Comparison of ENCODE assay signal across 21 cellular contexts in the genomic region with DNA sequence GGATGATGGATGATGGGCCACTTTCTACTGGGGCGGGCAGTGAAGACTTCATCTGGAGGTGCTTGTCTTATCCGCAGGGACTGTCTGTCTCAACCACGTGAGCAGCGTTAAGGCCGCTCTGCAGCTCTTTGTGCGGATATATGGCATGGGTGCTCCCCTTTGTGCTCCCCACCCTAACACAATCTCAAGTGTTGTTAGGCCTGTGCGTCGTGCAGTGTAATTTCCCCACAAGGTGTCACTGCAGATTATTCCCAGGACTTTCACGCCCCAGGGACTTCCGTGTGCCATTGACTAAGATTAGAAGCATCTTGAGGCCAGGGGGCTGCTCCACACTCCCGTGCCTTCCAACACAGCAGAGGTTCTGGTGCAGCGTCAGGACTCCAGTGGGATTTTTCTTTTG.
DNase-seq lines count a peak whose midpoint lies in the region; ATAC-seq and TF ChIP-seq lines count a peak whose summit lies in the region.
"Had no signal": no experiment of that assay in that cellular context is flagged by ENCODE, and none has a peak within 500 bp of the region (broad histone marks: within the 10 kb centered on the region; RNA-seq: fewer than 3 reads in every experiment).

No MANE protein-coding gene starts in this region.

- H3K4me3 Mint-ChIP-seq in HFFc6 (no peak overlapping the region), chondrocyte (ENCODE audit: unreplicated experiment) (no peak overlapping the region)
- no peak overlapping the region for H3K4me3 Mint-ChIP-seq in effector memory CD8-positive, alpha-beta T cell
- H3K4me3 Mint-ChIP-seq: CD14-positive monocyte, GM23338 had no signal

- 99% methylated on average over 8 of the region's 12 CpGs for WGBS in SK-N-SH (ENCODE audit: low lambda C conversion rate)
- WGBS in trophoblast cell (ENCODE audit: extremely low coverage, insufficient coverage, insufficient read length) = no CpG with 5 or more reads among the region's 12 CpGs

- no peak overlapping the region for H3K4ac ChIP-seq in trophoblast cell (ENCODE audit: low read depth, low read length)

- no peaks in the 10 kb centered on the region for H3K9me2 ChIP-seq in SK-N-SH

- POLR2A ChIA-PET in SK-N-SH (lab: Yijun Ruan, JAX) = no interaction called here

- no peaks in the 10 kb centered on the region for H3K79me1 ChIP-seq in trophoblast cell (ENCODE audit: low read length)

- H3K9me3 ChIP-seq in SK-N-SH (no peaks in the 10 kb centered on the region), trophoblast cell (ENCODE audit: insufficient read depth, low read depth, low read length) (peaks cover 2% of the 10 kb centered on the region)
- H3K9me3 ChIP-seq: MG63, SJSA1 had no signal

- H3K4me2 ChIP-seq in SK-N-SH (no peak overlapping the region), trophoblast cell (ENCODE audit: low read length) (no peak overlapping the region)
- H3K4me2 ChIP-seq: GM23338 had no signal

- peaks cover 4% of the 10 kb centered on the region; the same call in 1 of the 2 replicates for H3K36me3 Mint-ChIP-seq in HFFc6 (ENCODE audit: low read depth)
- H3K36me3 Mint-ChIP-seq in chondrocyte (ENCODE audit: low read depth) = no peaks in the 10 kb centered on the region
- H3K36me3 Mint-ChIP-seq in effector memory CD8-positive, alpha-beta T cell (ENCODE audit: insufficient read depth) = peaks cover 9% of the 10 kb centered on the region

- no peak overlapping the region for H4K12ac ChIP-seq in trophoblast cell (ENCODE audit: low read depth, low read length)

- H3K27me3 Mint-ChIP-seq in HFFc6 (ENCODE audit: insufficient read depth) (peaks cover 4% of the 10 kb centered on the region; the same call in 1 of the 2 replicates), chondrocyte (ENCODE audit: low read depth) (no peaks in the 10 kb centered on the region)
- no peaks in the 10 kb centered on the region for H3K27me3 Mint-ChIP-seq in effector memory CD8-positive, alpha-beta T cell

- no peak overlapping the region for H3K23ac ChIP-seq in trophoblast cell (ENCODE audit: low read length)

- H3K36me3 ChIP-seq in SK-N-SH (replicated peaks in 1 of 2; ENCODE audit: control insufficient read depth in 1 of 2, insufficient read depth in 2 of 2, low read length in 1 of 2) = peaks cover 0 to 2% of the 10 kb centered on the region in 2 experiments
- peaks cover 0 to 2% of the 10 kb centered on the region in 2 experiments for H3K36me3 ChIP-seq in trophoblast cell (ENCODE audit: control insufficient read depth in 1 of 2, insufficient read depth in 2 of 2, low read length in 2 of 2)
- H3K36me3 ChIP-seq: SJSA1 had no signal

- peak; percentile 9 for DNase-seq in SK-N-SH
- DNase-seq in HFFc6 = no peak
- no peak for DNase-seq in chondrocyte (ENCODE audit: low spot score)
- DNase-seq in trophoblast cell = no peak
- DNase-seq in effector memory CD8-positive, alpha-beta T cell = no peak
- DNase-seq: 8988T, COR-L47, DMS53, GDM1, KG1, MG63, NCI-H1105 treated with DMSO at 0.1 percent for 48 hours, NCI-H187, NCI-H446, RPMI8226 had no signal

- ATAC-seq in SK-N-SH treated with all-trans-retinoic acid at 6 μM for 48 hours = no peak
- ATAC-seq in GM18498 (IDR thresholded peaks at IDR 0.05; ENCODE audit: unreplicated experiment) = no peak
- ATAC-seq in HG03039 (IDR thresholded peaks at IDR 0.05; ENCODE audit: unreplicated experiment) = no peak
- ATAC-seq in effector memory CD8-positive, alpha-beta T cell (replicated peaks) = no peak

- no peak overlapping the region for H3K27ac Mint-ChIP-seq in HFFc6
- H3K27ac Mint-ChIP-seq in chondrocyte (ENCODE audit: unreplicated experiment) = peak overlapping the region; percentile 5
- H3K27ac Mint-ChIP-seq in effector memory CD8-positive, alpha-beta T cell = no peak overlapping the region

- peaks cover 36% of the 10 kb centered on the region for H3F3A ChIP-seq in SK-N-SH (replicated peaks; ENCODE audit: insufficient read depth)

- peaks cover 8% of the 10 kb centered on the region for H4K20me1 ChIP-seq in SK-N-SH (ENCODE audit: insufficient read depth)

- no peak overlapping the region for H3K14ac ChIP-seq in trophoblast cell (ENCODE audit: low read length)

- no peak overlapping the region for H2AFZ ChIP-seq in SK-N-SH (ENCODE audit: low read depth)
- no peak overlapping the region for H2AFZ ChIP-seq in trophoblast cell (ENCODE audit: insufficient read depth, low read length, poor library complexity)
- H2AFZ ChIP-seq: GM23338 had no signal

- H3K79me2 ChIP-seq in SK-N-SH (ENCODE audit: insufficient read depth) = peaks cover 47% of the 10 kb centered on the region; the same call in 1 of the 2 replicates
- H3K79me2 ChIP-seq in trophoblast cell (ENCODE audit: control insufficient read depth, insufficient read depth, low read length, poor library complexity) = no peaks in the 10 kb centered on the region

- no peak for TF ChIP-seq EP300 in SK-N-SH (IDR thresholded peaks at IDR 0.05; ENCODE audit: borderline replicate concordance in 1 of 2, low read depth in 1 of 2, low read length in 1 of 2)

- H2BK5ac ChIP-seq in trophoblast cell (ENCODE audit: low read depth, low read length, poor library complexity) = no peak overlapping the region

- H3K4me1 Mint-ChIP-seq in HFFc6 (ENCODE audit: low read depth) (peaks cover 50% of the 10 kb centered on the region), chondrocyte (ENCODE audit: low read depth) (peaks cover 52% of the 10 kb centered on the region)
- H3K4me1 Mint-ChIP-seq in effector memory CD8-positive, alpha-beta T cell (ENCODE audit: low read depth in 2 of 2) = peaks cover 28 to 47% of the 10 kb centered on the region in 2 donors

- no peak overlapping the region for H4K8ac ChIP-seq in trophoblast cell (ENCODE audit: low read depth, low read length)

- H3K27ac ChIP-seq in SK-N-SH (ENCODE audit: low read depth in 2 of 2, low read length in 1 of 2) (peak overlapping the region in 1 of 2 experiments; percentile 5; a peak in 1 of 4 replicates), trophoblast cell (ENCODE audit: low read depth, low read length) (no peak overlapping the region)

- H2BK120ac ChIP-seq in trophoblast cell (ENCODE audit: insufficient read depth, low read length, poor library complexity) = no peak overlapping the region

- H3K18ac ChIP-seq in trophoblast cell (ENCODE audit: low read length) = no peak overlapping the region

- peaks cover 33 to 43% of the 10 kb centered on the region in 2 experiments; a peak in 3 of 4 replicates for H3K4me1 ChIP-seq in SK-N-SH (ENCODE audit: control insufficient read depth in 1 of 2, insufficient read depth in 2 of 2, low read depth in 1 of 2, low read length in 1 of 2)
- peaks cover 13 to 23% of the 10 kb centered on the region in 2 experiments for H3K4me1 ChIP-seq in trophoblast cell (ENCODE audit: control insufficient read depth in 1 of 2, insufficient read depth in 2 of 2, low read length in 2 of 2)

- H3K27me3 ChIP-seq in SK-N-SH (ENCODE audit: insufficient read depth) (no peaks in the 10 kb centered on the region), trophoblast cell (ENCODE audit: insufficient read depth, low read length) (no peaks in the 10 kb centered on the region)
- H3K27me3 ChIP-seq: MG63, SJSA1 had no signal

- TF ChIP-seq RAD21 in SK-N-SH (IDR thresholded peaks at IDR 0.05; ENCODE audit: low read length) = peak; percentile 31; the same call in 1 of the 2 replicates

- no peak overlapping the region for H3K4me3 ChIP-seq in SK-N-SH (ENCODE audit: low read depth in 2 of 2, low read length in 1 of 2)
- peak overlapping the region; percentile 34 for H3K4me3 ChIP-seq in trophoblast cell (ENCODE audit: low read depth, low read length)
- H3K4me3 ChIP-seq: GM23338, MG63, SJSA1 had no signal

- H2AK5ac ChIP-seq in trophoblast cell (ENCODE audit: low read length) = no peak overlapping the region

- H3K9ac ChIP-seq in SK-N-SH (no peak overlapping the region), trophoblast cell (ENCODE audit: low read length) (no peak overlapping the region)

- no peaks in the 10 kb centered on the region for H3K9me3 Mint-ChIP-seq in HFFc6
- no peaks in the 10 kb centered on the region for H3K9me3 Mint-ChIP-seq in chondrocyte (ENCODE audit: low read depth)
- H3K9me3 Mint-ChIP-seq in effector memory CD8-positive, alpha-beta T cell = no peaks in the 10 kb centered on the region
- H3K9me3 Mint-ChIP-seq: CD14-positive monocyte, GM23338 had no signal

- no peak overlapping the region for H2BK12ac ChIP-seq in trophoblast cell (ENCODE audit: low read length)

- TF ChIP-seq CTCF in SK-N-SH (IDR thresholded peaks at IDR 0.05) (peak; percentile 8; the same call in 1 of the 2 replicates), HFFc6 (IDR thresholded peaks at IDR 0.05) (0 out of 2 replicates have a peak, but pooled peaks have one; percentile 29), chondrocyte (IDR thresholded peaks at IDR 0.05) (peak; percentile 24)

- no peak overlapping the region for H4K91ac ChIP-seq in trophoblast cell (ENCODE audit: low read depth, low read length)

- CTCF ChIA-PET in SK-N-SH (lab: Yijun Ruan, JAX) = interaction anchor here (1.3 to 1.9 kb wide), 4 partner anchors 16 to 29 kb away, joined by 4 to 8 read pairs (median 6); no protein-coding TSS in a partner anchor

TF ChIP-seq in SK-N-SH, 30 proteins besides CTCF, POLR2A, EP300 and RAD21:
- TF ChIP-seq MXI1 (IDR thresholded peaks at IDR 0.05; ENCODE audit: low read depth, low read length) (no peak), GABPA (IDR thresholded peaks at IDR 0.05; ENCODE audit: low read depth) (no peak), YY1 (IDR thresholded peaks at IDR 0.05; ENCODE audit: low read depth) (no peak), TEAD4 (IDR thresholded peaks at IDR 0.05; ENCODE audit: borderline replicate concordance, insufficient read depth) (no peak), NRF1 (IDR thresholded peaks at IDR 0.05; ENCODE audit: low read depth, low read length) (no peak), NFIC (IDR thresholded peaks at IDR 0.05; ENCODE audit: borderline replicate concordance) (no peak), ELF1 (IDR thresholded peaks at IDR 0.05) (no peak), CHD2 (IDR thresholded peaks at IDR 0.05; ENCODE audit: low read length, partially characterized antibody) (no peak)

TF ChIP-seq in SK-N-SH treated with all-trans-retinoic acid at 6 μM for 48 hours, 23 proteins besides CTCF, POLR2A, EP300 and RAD21 (continues in another document):
- TF ChIP-seq ZFP3 (CRISPR knock-in tag; IDR thresholded peaks at IDR 0.05) (no peak), BACH2 (CRISPR knock-in tag; IDR thresholded peaks at IDR 0.05; ENCODE audit: borderline replicate concordance) (no peak), GLIS3 (CRISPR knock-in tag; IDR thresholded peaks at IDR 0.05) (no peak), RARB (CRISPR knock-in tag; IDR thresholded peaks at IDR 0.05) (no peak), ZC3H10 (CRISPR knock-in tag; IDR thresholded peaks at IDR 0.05) (no peak), ZNF565 (CRISPR knock-in tag; conservative IDR thresholded peaks at IDR 0.05; ENCODE audit: low read depth) (no peak), SNAI2 (CRISPR knock-in tag; IDR thresholded peaks at IDR 0.05) (no peak), ESRRG (CRISPR knock-in tag; IDR thresholded peaks at IDR 0.05) (no peak), ARNTL (CRISPR knock-in tag; IDR thresholded peaks at IDR 0.05; ENCODE audit: borderline replicate concordance, low read depth) (no peak)
